ENCODE assay signal across 29 cellular contexts in the genomic region with DNA sequence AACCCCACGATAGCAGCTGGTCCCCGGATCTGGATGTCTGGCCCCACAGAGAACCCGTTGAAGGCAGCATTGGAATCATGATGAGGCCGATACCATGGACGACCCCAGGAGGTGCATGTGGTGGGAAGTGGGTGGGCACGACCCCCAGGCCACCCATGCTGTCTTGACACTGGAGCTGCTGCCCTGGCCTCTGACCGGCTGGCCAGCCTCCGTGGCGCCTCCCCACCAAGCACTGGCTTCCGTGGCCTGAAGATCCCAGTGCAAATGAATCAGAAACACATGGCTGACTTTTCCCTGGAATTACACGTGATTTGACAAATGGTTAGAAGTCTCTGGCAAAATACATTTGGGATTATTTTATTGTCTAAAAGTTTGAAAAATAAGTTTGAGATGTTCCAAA.
"Had no signal": no experiment of that assay in that cellular context is flagged by ENCODE, and none has a peak within 500 bp of the region (broad histone marks: within the 10 kb centered on the region; RNA-seq: fewer than 3 reads in every experiment).

No MANE protein-coding gene starts in this region.

- DNase-seq: activated CD4-positive, alpha-beta memory T cell treated with anti-CD3 and anti-CD28 coated beads for 36 hours; activated CD4-positive, alpha-beta T cell treated with anti-CD3 and anti-CD28 coated beads for 36 hours; activated CD4-positive, alpha-beta T cell treated with anti-CD3 and anti-CD28 coated beads, Interleukin-2, amount 10 ng/mL, durations not matched to agents 24 days and 14 days; activated CD4-positive, CD25-positive, alpha-beta regulatory T cell; activated CD4-positive, CD25-positive, alpha-beta regulatory T cell treated with anti-CD3 and anti-CD28 coated beads, Interleukin-2, amount 50 U/mL, for 72 hours; activated CD8-positive, alpha-beta memory T cell treated with anti-CD3 and anti-CD28 coated beads, Interleukin-2, amount 10 ng/mL, durations not matched to agents 7 days and 5 days; activated CD8-positive, alpha-beta memory T cell treated with anti-CD3 and anti-CD28 coated beads, Interleukin-2, amount 50 U/mL, for 4 hours; activated CD8-positive, alpha-beta T cell treated with anti-CD3 and anti-CD28 coated beads, Interleukin-2, amount 10 ng/mL, durations not matched to agents 7 days and 5 days; activated effector memory CD4-positive, alpha-beta T cell treated with anti-CD3 and anti-CD28 coated beads, Interleukin-2, amount 50 U/mL, for 16 hours; activated naive CD4-positive, alpha-beta T cell treated with anti-CD3 and anti-CD28 coated beads for 36 hours; activated naive CD8-positive, alpha-beta T cell treated with anti-CD3 and anti-CD28 coated beads for 36 hours; activated naive CD8-positive, alpha-beta T cell treated with anti-CD3 and anti-CD28 coated beads, Interleukin-2, amount 50 U/mL, for 24 hours; activated T-cell treated with anti-CD3 and anti-CD28 coated beads, Interleukin-2, amount 50 U/mL, for 1 hour; activated T-cell treated with anti-CD3 and anti-CD28 coated beads, Interleukin-2, amount 50 U/mL, for 48 hours; adrenal gland; amygdala; aorta; body of pancreas; central memory CD4-positive, alpha-beta T cell; cerebellar nuclear complex; dorsolateral prefrontal cortex; effector memory CD4-positive, alpha-beta T cell; endodermal cell; foreskin keratinocyte; gastrocnemius medialis; glutamatergic neuron; T-helper 2 cell had no signal

- H3K27ac ChIP-seq: adrenal gland, body of pancreas, coronary artery, dorsolateral prefrontal cortex, foreskin keratinocyte, gastrocnemius medialis, heart left ventricle had no signal

- H3K27me3 ChIP-seq: adrenal gland, body of pancreas, foreskin keratinocyte, gastrocnemius medialis had no signal

- H3K36me3 ChIP-seq: adrenal gland, gastrocnemius medialis, heart left ventricle had no signal

- H3K4me3 ChIP-seq: adrenal gland, body of pancreas, coronary artery, dorsolateral prefrontal cortex, gastrocnemius medialis, heart left ventricle had no signal

- H3K4me1 ChIP-seq: adrenal gland, body of pancreas, gastrocnemius medialis, heart left ventricle had no signal

- H3K9me3 ChIP-seq: adrenal gland, body of pancreas, gastrocnemius medialis, heart left ventricle had no signal
